In the genomic region with DNA sequence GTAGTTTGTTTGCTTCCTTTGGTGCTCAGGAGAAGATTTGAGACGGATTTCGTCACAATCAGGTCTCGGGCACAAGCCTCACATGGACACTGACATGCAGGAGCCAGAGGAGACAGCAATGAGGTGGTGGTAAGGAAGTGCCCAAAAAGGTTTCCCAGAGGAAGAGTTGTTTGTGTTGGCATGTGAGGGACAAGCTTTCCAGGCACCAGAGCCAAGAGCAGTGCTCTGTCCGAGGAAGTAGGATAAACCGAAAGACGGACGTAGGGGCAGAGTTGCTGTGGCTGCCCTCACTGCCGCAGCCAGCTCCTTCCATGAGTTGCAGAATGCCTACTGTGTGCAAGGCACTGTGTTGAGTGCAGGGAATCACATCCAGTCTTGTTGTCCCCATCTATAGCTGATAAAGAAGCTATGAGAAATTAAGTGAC, we compare ENCODE assay signal across 1 cellular context.
TF ChIP-seq lines count a peak whose summit lies in the region.

No MANE protein-coding gene starts in this region.

TF ChIP-seq in HEK293, 187 proteins besides CTCF, POLR2A, EP300 and RAD21 (continued from another document):
- TF ChIP-seq, protein P1, sequence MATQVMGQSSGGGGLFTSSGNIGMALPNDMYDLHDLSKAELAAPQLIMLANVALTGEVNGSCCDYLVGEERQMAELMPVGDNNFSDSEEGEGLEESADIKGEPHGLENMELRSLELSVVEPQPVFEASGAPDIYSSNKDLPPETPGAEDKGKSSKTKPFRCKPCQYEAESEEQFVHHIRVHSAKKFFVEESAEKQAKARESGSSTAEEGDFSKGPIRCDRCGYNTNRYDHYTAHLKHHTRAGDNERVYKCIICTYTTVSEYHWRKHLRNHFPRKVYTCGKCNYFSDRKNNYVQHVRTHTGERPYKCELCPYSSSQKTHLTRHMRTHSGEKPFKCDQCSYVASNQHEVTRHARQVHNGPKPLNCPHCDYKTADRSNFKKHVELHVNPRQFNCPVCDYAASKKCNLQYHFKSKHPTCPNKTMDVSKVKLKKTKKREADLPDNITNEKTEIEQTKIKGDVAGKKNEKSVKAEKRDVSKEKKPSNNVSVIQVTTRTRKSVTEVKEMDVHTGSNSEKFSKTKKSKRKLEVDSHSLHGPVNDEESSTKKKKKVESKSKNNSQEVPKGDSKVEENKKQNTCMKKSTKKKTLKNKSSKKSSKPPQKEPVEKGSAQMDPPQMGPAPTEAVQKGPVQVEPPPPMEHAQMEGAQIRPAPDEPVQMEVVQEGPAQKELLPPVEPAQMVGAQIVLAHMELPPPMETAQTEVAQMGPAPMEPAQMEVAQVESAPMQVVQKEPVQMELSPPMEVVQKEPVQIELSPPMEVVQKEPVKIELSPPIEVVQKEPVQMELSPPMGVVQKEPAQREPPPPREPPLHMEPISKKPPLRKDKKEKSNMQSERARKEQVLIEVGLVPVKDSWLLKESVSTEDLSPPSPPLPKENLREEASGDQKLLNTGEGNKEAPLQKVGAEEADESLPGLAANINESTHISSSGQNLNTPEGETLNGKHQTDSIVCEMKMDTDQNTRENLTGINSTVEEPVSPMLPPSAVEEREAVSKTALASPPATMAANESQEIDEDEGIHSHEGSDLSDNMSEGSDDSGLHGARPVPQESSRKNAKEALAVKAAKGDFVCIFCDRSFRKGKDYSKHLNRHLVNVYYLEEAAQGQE (tag by site-specific recombination; IDR thresholded peaks at IDR 0.05) = no peak
- TF ChIP-seq RBAK (tag by site-specific recombination; IDR thresholded peaks at IDR 0.05) (no peak), ZNF114 (tag by site-specific recombination; IDR thresholded peaks at IDR 0.05) (no peak)
TF ChIP-seq in HEK293: peak in this region for 0.
